In genomic region chr20:44959896-44960852, GRCh38 we compare ENCODE assay signal across 8 cellular contexts. TPM values are rescaled to one million over a fixed set of nuclear protein-coding genes. Genes with fewer than 3 reads are reported as not detected.
DNase-seq lines count a peak whose midpoint lies in the region; ATAC-seq and TF ChIP-seq lines count a peak whose summit lies in the region.

Gene TOMM34 (minus strand): TSS chr20:44960397. CDS start chr20:44960333, 64 bp downstream.

- 0 to 2% (median 0%) methylated on average over 29 to 66 of the region's 66 CpGs for WGBS in adrenal gland, 4 donors
- 0% methylated on average over 31 to 32 of the region's 66 CpGs for WGBS in upper lobe of left lung, 2 donors

- TF ChIP-seq POLR2A in adrenal gland (IDR thresholded peaks at IDR 0.05) (peak; percentile 63 to 85), upper lobe of left lung (IDR thresholded peaks at IDR 0.05) (peak in 2 of 4 donors; percentile 83 to 84)

- H3K27ac ChIP-seq in adrenal gland = peak within 1 kb of the TSS in 4 of 5 donors; percentile 56 to 89 (median 82)
- peak within 1 kb of the TSS; percentile 76 to 85 (median 84) for H3K27ac ChIP-seq in upper lobe of left lung

- ATAC-seq in HG02870 (IDR thresholded peaks at IDR 0.05; ENCODE audit: unreplicated experiment) (peak; percentile 83), upper lobe of left lung (ENCODE audit: low FRiP score in 2 of 2) (peak; percentile 95 to 99)

- H3K36me3 ChIP-seq in adrenal gland (replicated peaks in 1 of 2) (peaks cover 0 to 10% of the 10 kb centered on the region in 2 donors), upper lobe of left lung (peaks cover 0 to 15% (median 11%) of the 10 kb centered on the region in 4 donors)

- TF ChIP-seq CTCF in GM13976 (IDR thresholded peaks at IDR 0.05; ENCODE audit: borderline replicate concordance, control extremely low read depth, extremely low read depth, insufficient read depth, missing control alignments) = no peak
- no peak for TF ChIP-seq CTCF in adrenal gland (IDR thresholded peaks at IDR 0.05)
- peak in 2 of 6 experiments; percentile 11 to 36 for TF ChIP-seq CTCF in upper lobe of left lung (IDR thresholded peaks at IDR 0.05)

- H3K4me1 ChIP-seq in adrenal gland (replicated peaks in 1 of 2) = peaks cover 0 to 22% of the 10 kb centered on the region in 2 donors
- peaks cover 14 to 19% (median 15%) of the 10 kb centered on the region in 4 donors for H3K4me1 ChIP-seq in upper lobe of left lung

- DNase-seq in GM13976 (ENCODE audit: low spot score) (peak; percentile 97), NCI-H146 treated with DMSO at 0.1 percent for 48 hours (lab: John Stamatoyannopoulos, UW; ENCODE audit: unreplicated experiment) (peak; percentile 93), T-helper 1 cell (peak; percentile 90 to 95 (median 91)), adrenal gland (peak; percentile 93 to 97 (median 96)), cardiac septum (ENCODE audit: low spot score) (peak; percentile 98), pons (ENCODE audit: low spot score) (peak; percentile 92), upper lobe of left lung (peak; percentile 98 to 99)

- H3K27me3 ChIP-seq in adrenal gland = no peaks in the 10 kb centered on the region
- H3K27me3 ChIP-seq in upper lobe of left lung = no peaks in the 10 kb centered on the region

- intact Hi-C loops in adrenal gland (cut with DNase I) = no loop called here
- intact Hi-C loops in cardiac septum (cut with DNase I) = loop anchor here (1.0 kb wide), 1 partner anchor 75 kb away; the partner anchor contains the start of gene YWHAB

- in situ Hi-C loops in GM13976 (cut with MboI; ENCODE audit: low sequenced_read_pairs, unreplicated experiment) = no loop called here

- peak within 1 kb of the TSS in 2 of 4 donors; percentile 65 to 73 for H3K4me3 ChIP-seq in adrenal gland
- H3K4me3 ChIP-seq in upper lobe of left lung = peak within 1 kb of the TSS; percentile 71 to 94 (median 76)

- TF ChIP-seq EP300 in upper lobe of left lung (IDR thresholded peaks at IDR 0.05) = no peak

- no peaks in the 10 kb centered on the region for H3K9me3 ChIP-seq in adrenal gland (replicated peaks in 1 of 3)
- H3K9me3 ChIP-seq in upper lobe of left lung = no peaks in the 10 kb centered on the region

RNA-seq across cellular contexts. Expression of gene TOMM34, which starts in this region (rescaled TPM):
- 10 to 100 TPM; 20.7 to 62.8 (median 48.3) TPM for total RNA-seq in adrenal gland
- polyA plus RNA-seq in adrenal gland = 100 to 1,000 TPM in 1 of 3 donors, 10 to 100 TPM in 2; 17.8 to 120 (median 30.7) TPM
- 10.7 TPM for total RNA-seq in cardiac septum
- total RNA-seq in upper lobe of left lung = 10 to 100 TPM in 5 of 6 donors, 1 to 10 TPM in 1; 6.2 to 26.1 (median 13.5) TPM
